In genomic region chr11:71453021-71453910, GRCh38 we compare ENCODE assay signal across 8 cellular contexts. TPM values are rescaled to one million over a fixed set of nuclear protein-coding genes. Genes with fewer than 3 reads are reported as not detected.
A peak's percentile ranks its signal among the peaks of the same experiment; 100 is the strongest.
DNase-seq lines count a peak whose midpoint lies in the region; ATAC-seq and TF ChIP-seq lines count a peak whose summit lies in the region.

TSS of gene NADSYN1 (plus strand) at chr11:71453203. CDS start at chr11:71453297, 94 bp downstream.

- H3K4me3 Mint-ChIP-seq in activated CD4-positive, alpha-beta T cell treated with anti-CD3 and anti-CD28 coated beads, Interleukin-2, amount 10 ng/mL, durations not matched to agents 7 days and 5 days, result peak within 1 kb of the TSS; percentile 90

- H3K4me3 ChIP-seq in AG09309 (ENCODE audit: control insufficient read depth, low read depth, low read length) (peak within 1 kb of the TSS; percentile 97), coronary artery (peak within 1 kb of the TSS; percentile 92)

- DNase-seq in AG09309 (ENCODE audit: low read depth), result peak; percentile 39
- DNase-seq in NCI-H69 (lab: John Stamatoyannopoulos, UW), result peak; percentile 97
- DNase-seq in activated CD4-positive, alpha-beta T cell treated with anti-CD3 and anti-CD28 coated beads, Interleukin-2, amount 10 ng/mL, durations not matched to agents 7 days and 5 days, result peak; percentile 94
- peak; percentile 97 for DNase-seq in coronary artery (ENCODE audit: low spot score)
- DNase-seq in left lobe of liver (ENCODE audit: low spot score), result peak; percentile 99
- DNase-seq in stimulated activated CD4-positive, alpha-beta T cell treated with anti-CD3 and anti-CD28 coated beads, Interleukin-2, amount 100 ng/mL, for 24 hours, result peak; percentile 95 to 96

- peak; percentile 79 for TF ChIP-seq POLR2A in GM19193 (IDR thresholded peaks at IDR 0.05; ENCODE audit: extremely low read depth, insufficient read depth, insufficient read length)

- peak within 1 kb of the TSS; percentile 94 for H3K27ac Mint-ChIP-seq in activated CD4-positive, alpha-beta T cell treated with anti-CD3 and anti-CD28 coated beads, Interleukin-2, amount 10 ng/mL, durations not matched to agents 7 days and 5 days

- POLR2A ChIA-PET in activated CD4-positive, alpha-beta T cell treated with anti-CD3 and anti-CD28 coated beads, Interleukin-2, amount 10 ng/mL, durations not matched to agents 7 days and 5 days (lab: Charles Lee), result no interaction called here

- H3K27me3 Mint-ChIP-seq in activated CD4-positive, alpha-beta T cell treated with anti-CD3 and anti-CD28 coated beads, Interleukin-2, amount 10 ng/mL, durations not matched to agents 7 days and 5 days, result no peaks in the 10 kb centered on the region

- peak within 1 kb of the TSS; percentile 78 to 94 for H3K27ac ChIP-seq in coronary artery

- H3K36me3 Mint-ChIP-seq in activated CD4-positive, alpha-beta T cell treated with anti-CD3 and anti-CD28 coated beads, Interleukin-2, amount 10 ng/mL, durations not matched to agents 7 days and 5 days (ENCODE audit: low read depth), result peaks cover 25% of the 10 kb centered on the region

- no peaks in the 10 kb centered on the region for H3K9me3 Mint-ChIP-seq in activated CD4-positive, alpha-beta T cell treated with anti-CD3 and anti-CD28 coated beads, Interleukin-2, amount 10 ng/mL, durations not matched to agents 7 days and 5 days

- TF ChIP-seq CTCF in AG09309 (IDR thresholded peaks at IDR 0.05; ENCODE audit: control insufficient read depth, insufficient read depth, low read depth, low read length, missing control alignments) (no peak), coronary artery (IDR thresholded peaks at IDR 0.05) (no peak)

- ATAC-seq in HG03460 (IDR thresholded peaks at IDR 0.05; ENCODE audit: unreplicated experiment) (peak; percentile 55), left lobe of liver (peak; percentile 77)

- CTCF ChIA-PET in activated CD4-positive, alpha-beta T cell treated with anti-CD3 and anti-CD28 coated beads, Interleukin-2, amount 10 ng/mL, durations not matched to agents 7 days and 5 days (lab: Charles Lee), result interaction anchor here (0.5 to 1.4 kb wide), 2 partner anchors 20 to 51 kb away, joined by 3 to 4 read pairs; no protein-coding TSS in a partner anchor

- H3K4me1 Mint-ChIP-seq in activated CD4-positive, alpha-beta T cell treated with anti-CD3 and anti-CD28 coated beads, Interleukin-2, amount 10 ng/mL, durations not matched to agents 7 days and 5 days, result peaks cover 59% of the 10 kb centered on the region

RNA-seq across cellular contexts. Expression of gene NADSYN1, which starts in this region (rescaled TPM):
- total RNA-seq in activated CD4-positive, alpha-beta T cell treated with anti-CD3 and anti-CD28 coated beads, Interleukin-2, amount 10 ng/mL, durations not matched to agents 7 days and 5 days, result 100 to 1,000 TPM; 120 to 127 TPM
- 39.7 TPM for total RNA-seq in left lobe of liver

Comparison
In these comparisons a context has a peak if more than half of its experiments do, and no peak if none do; other contexts are left out.
1. Peak in every context shown above with its lines: DNase-seq, ATAC-seq, H3K4me3 ChIP-seq and H3K27ac ChIP-seq.
2. DNase-seq: peak in every context shown above with its lines; median percentile 99 in left lobe of liver; 97 in NCI-H69; 97 in coronary artery; 96 in stimulated activated CD4-positive, alpha-beta T cell treated with anti-CD3 and anti-CD28 coated beads, Interleukin-2, amount 100 ng/mL, for 24 hours; 94 in activated CD4-positive, alpha-beta T cell treated with anti-CD3 and anti-CD28 coated beads, Interleukin-2, amount 10 ng/mL, durations not matched to agents 7 days and 5 days; 39 in AG09309.